In the genomic region with DNA sequence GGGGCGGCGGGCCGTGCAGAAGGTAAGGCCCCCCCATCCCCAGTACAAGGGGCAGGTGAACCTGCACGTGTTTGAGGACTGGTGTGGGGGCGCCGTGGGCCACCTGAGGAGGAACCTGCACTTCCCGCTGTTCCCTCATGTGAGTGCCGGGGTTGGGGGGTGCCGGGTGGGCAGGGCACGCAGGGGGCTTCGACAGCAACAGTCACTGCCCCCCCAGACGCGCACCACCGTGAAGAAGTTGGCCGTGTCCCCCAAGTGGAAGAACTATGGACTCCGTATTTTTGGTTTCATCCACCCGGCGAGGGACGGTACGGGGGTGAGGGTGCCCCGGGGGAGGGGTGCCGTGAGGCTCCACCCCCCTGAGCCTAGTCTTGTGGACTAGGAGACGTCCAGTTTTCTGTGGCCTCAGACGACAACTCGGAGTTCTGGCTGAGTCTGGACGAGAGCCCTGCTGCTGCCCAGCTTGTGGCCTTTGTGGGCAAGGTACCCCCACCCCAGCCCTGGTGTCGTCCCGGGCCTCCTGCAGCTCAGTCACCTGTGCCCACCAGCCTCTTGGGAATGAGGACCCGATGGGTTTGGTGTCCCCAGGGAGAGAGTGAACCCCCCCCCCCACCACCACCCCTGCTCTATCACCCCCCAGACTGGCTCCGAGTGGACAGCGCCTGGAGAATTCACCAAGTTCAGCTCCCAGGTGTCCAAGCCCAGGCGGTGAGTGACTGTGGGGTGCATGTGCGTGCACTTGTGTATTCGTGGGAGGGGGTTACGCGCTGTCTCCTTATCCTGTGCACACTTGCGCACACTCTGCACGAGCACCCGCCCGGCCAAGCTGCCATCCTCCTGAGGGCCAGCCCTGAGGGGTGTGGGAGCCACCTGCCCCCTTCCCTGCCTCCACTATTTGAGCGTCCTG, we compare ENCODE assay signal across 24 cellular contexts. TPM values are rescaled to one million over a fixed set of nuclear protein-coding genes. Genes with fewer than 3 reads are reported as not detected.
DNase-seq lines count a peak whose midpoint lies in the region; ATAC-seq and TF ChIP-seq lines count a peak whose summit lies in the region.
"Had no signal": no experiment of that assay in that cellular context is flagged by ENCODE, and none has a peak within 500 bp of the region (broad histone marks: within the 10 kb centered on the region; RNA-seq: fewer than 3 reads in every experiment).

No MANE protein-coding gene starts in this region.

- H3K27me3 Mint-ChIP-seq in stimulated activated naive B cell treated with anti-CD40 and anti-IgM and Interleukin-4, amounts not matched to agents 10 μg/mL and 1 μg/mL and 100 μg/mL, for 72 hours: peaks cover 34 to 40% of the 10 kb centered on the region in 2 donors

- H3K4me2 ChIP-seq in trophoblast cell (ENCODE audit: low read length): no peak overlapping the region
- H3K4me2 ChIP-seq: A549 had no signal

- H2BK5ac ChIP-seq in trophoblast cell (ENCODE audit: low read depth, low read length, poor library complexity): no peak overlapping the region

- H3K18ac ChIP-seq in trophoblast cell (ENCODE audit: low read length): peak overlapping the region; percentile 38

- H3K9me3 ChIP-seq in HEK293 (ENCODE audit: control insufficient read depth, insufficient read depth, low read depth, low read length) (no peaks in the 10 kb centered on the region), trophoblast cell (ENCODE audit: insufficient read depth, low read depth, low read length) (no peaks in the 10 kb centered on the region), uterus (no peaks in the 10 kb centered on the region)
- H3K9me3 ChIP-seq: A549 had no signal

- H3K9ac ChIP-seq in trophoblast cell (ENCODE audit: low read length): no peak overlapping the region
- H3K9ac ChIP-seq: BLaER1 treated with 17β-estradiol and CSF1 and Interleukin-3, amounts not matched to agents 10 nM and 100 nM had no signal

- peaks cover 4% of the 10 kb centered on the region for H3K79me1 ChIP-seq in trophoblast cell (ENCODE audit: low read length)

- peak; percentile 16 for DNase-seq in epidermal melanocyte (ENCODE audit: insufficient read length, low spot score)
- no peak for DNase-seq in trophoblast cell
- no peak for DNase-seq in mucosa of gallbladder (ENCODE audit: low spot score)
- no peak for DNase-seq in NCI-H748 (lab: John Stamatoyannopoulos, UW; ENCODE audit: unreplicated experiment)
- DNase-seq in stimulated activated naive B cell treated with anti-CD40 and anti-IgM and Interleukin-4, amounts not matched to agents 10 μg/mL and 1 μg/mL and 100 μg/mL, for 72 hours: no peak
- no peak for DNase-seq in uterus
- DNase-seq: AML-193; CD4-positive, alpha-beta T cell; DMS53; GOT3; HCEC 1CT; Karpas-422; NCI-H1105; NCI-H1436 treated with DMSO at 0.1 percent for 48 hours; NCI-H187 treated with DMSO at 0.1 percent for 48 hours; NCI-H524; NCI-H82; NK-92 treated with Interleukin-12 subunit alpha and Interleukin-12 subunit beta, amount 100 ng/mL, for 24 hours; PC-3; SHP77 had no signal

- H2AK5ac ChIP-seq in trophoblast cell (ENCODE audit: low read length): no peak overlapping the region

- POLR2A ChIA-PET in HEK293 (lab: Yijun Ruan, JAX): no interaction called here

- no peak overlapping the region for H3K23ac ChIP-seq in trophoblast cell (ENCODE audit: low read length)

- H3K4ac ChIP-seq in trophoblast cell (ENCODE audit: low read depth, low read length): no peak overlapping the region

- H2BK120ac ChIP-seq in trophoblast cell (ENCODE audit: insufficient read depth, low read length, poor library complexity): no peak overlapping the region

- H3K27ac Mint-ChIP-seq in stimulated activated naive B cell treated with anti-CD40 and anti-IgM and Interleukin-4, amounts not matched to agents 10 μg/mL and 1 μg/mL and 100 μg/mL, for 72 hours: no peak overlapping the region
- H3K27ac Mint-ChIP-seq: CD4-positive, alpha-beta T cell had no signal

- H3K4me1 ChIP-seq in HEK293 (ENCODE audit: control insufficient read depth, insufficient read depth, low read length) (no peaks in the 10 kb centered on the region), trophoblast cell (ENCODE audit: control insufficient read depth in 1 of 2, insufficient read depth in 2 of 2, low read length in 2 of 2) (peaks cover 13 to 16% of the 10 kb centered on the region in 2 experiments), uterus (no peaks in the 10 kb centered on the region)

- H3K4me3 ChIP-seq in HEK293 (ENCODE audit: low read depth, low read length): no peak overlapping the region
- no peak overlapping the region for H3K4me3 ChIP-seq in trophoblast cell (ENCODE audit: low read depth, low read length)
- no peak overlapping the region for H3K4me3 ChIP-seq in uterus
- H3K4me3 ChIP-seq: A549; BLaER1 treated with 17β-estradiol and CSF1 and Interleukin-3, amounts not matched to agents 10 nM and 100 nM had no signal

- H3K27me3 ChIP-seq in trophoblast cell (ENCODE audit: insufficient read depth, low read length): no peaks in the 10 kb centered on the region
- H3K27me3 ChIP-seq in uterus: no peaks in the 10 kb centered on the region

- no peak overlapping the region for H3K4me3 Mint-ChIP-seq in stimulated activated naive B cell treated with anti-CD40 and anti-IgM and Interleukin-4, amounts not matched to agents 10 μg/mL and 1 μg/mL and 100 μg/mL, for 72 hours
- H3K4me3 Mint-ChIP-seq: CD4-positive, alpha-beta T cell had no signal

- WGBS in trophoblast cell (ENCODE audit: extremely low coverage, insufficient coverage, insufficient read length): no CpG with 5 or more reads among the region's 41 CpGs

- CTCF ChIA-PET in HEK293 (lab: Yijun Ruan, JAX): no interaction called here

- H3K14ac ChIP-seq in trophoblast cell (ENCODE audit: low read length): no peak overlapping the region

- H3K79me2 ChIP-seq in trophoblast cell (ENCODE audit: control insufficient read depth, insufficient read depth, low read length, poor library complexity): no peaks in the 10 kb centered on the region

- TF ChIP-seq CTCF in HEK293 (tag by site-specific recombination; IDR thresholded peaks at IDR 0.05) (no peak), uterus (IDR thresholded peaks at IDR 0.05) (no peak)

- no peak overlapping the region for H4K12ac ChIP-seq in trophoblast cell (ENCODE audit: low read depth, low read length)

- H3K27ac ChIP-seq in HEK293 (ENCODE audit: extremely low read depth, low read depth, low read length) (no peak overlapping the region), angular gyrus (ENCODE audit: low read depth, low read length) (peak overlapping the region; percentile 85), trophoblast cell (ENCODE audit: low read depth, low read length) (no peak overlapping the region), uterus (no peak overlapping the region)
- H3K27ac ChIP-seq: A549; BLaER1 treated with 17β-estradiol and CSF1 and Interleukin-3, amounts not matched to agents 10 nM and 100 nM had no signal

- ATAC-seq in stimulated activated naive B cell treated with anti-CD40 and anti-IgM and Interleukin-4, amounts not matched to agents 10 μg/mL and 1 μg/mL and 100 μg/mL, for 72 hours (replicated peaks): no peak
- ATAC-seq: A549, PC-3 had no signal

- H4K91ac ChIP-seq in trophoblast cell (ENCODE audit: low read depth, low read length): no peak overlapping the region

- H4K8ac ChIP-seq in trophoblast cell (ENCODE audit: low read depth, low read length): no peak overlapping the region

- H3K36me3 ChIP-seq in HEK293 (ENCODE audit: control insufficient read depth in 2 of 2, insufficient read depth in 1 of 2, low read length in 2 of 2) (peaks cover 0 to 53% of the 10 kb centered on the region in 2 experiments; a peak in 1 of 3 replicates), trophoblast cell (ENCODE audit: control insufficient read depth in 1 of 2, insufficient read depth in 2 of 2, low read length in 2 of 2) (peaks cover 18 to 26% of the 10 kb centered on the region in 2 experiments), uterus (no peaks in the 10 kb centered on the region)
- H3K36me3 ChIP-seq: BLaER1 treated with 17β-estradiol and CSF1 and Interleukin-3, amounts not matched to agents 10 nM and 100 nM had no signal

- no peak overlapping the region for H2AFZ ChIP-seq in trophoblast cell (ENCODE audit: insufficient read depth, low read length, poor library complexity)

- no peaks in the 10 kb centered on the region for H3K9me3 Mint-ChIP-seq in stimulated activated naive B cell treated with anti-CD40 and anti-IgM and Interleukin-4, amounts not matched to agents 10 μg/mL and 1 μg/mL and 100 μg/mL, for 72 hours

- no peak for TF ChIP-seq POLR2A in uterus (IDR thresholded peaks at IDR 0.05)

- intact Hi-C loops in uterus (cut with DNase I; ENCODE audit: low total_unique reads): loop anchor here (10.0 kb wide), 1 partner anchor 168 kb away; the partner anchor contains the start of genes BET1L and RIC8A

- H3K36me3 Mint-ChIP-seq in stimulated activated naive B cell treated with anti-CD40 and anti-IgM and Interleukin-4, amounts not matched to agents 10 μg/mL and 1 μg/mL and 100 μg/mL, for 72 hours: peaks cover 0 to 2% of the 10 kb centered on the region in 2 donors

- peaks cover 5 to 20% of the 10 kb centered on the region in 2 donors for H3K4me1 Mint-ChIP-seq in stimulated activated naive B cell treated with anti-CD40 and anti-IgM and Interleukin-4, amounts not matched to agents 10 μg/mL and 1 μg/mL and 100 μg/mL, for 72 hours

- peak overlapping the region; percentile 55 for H2BK12ac ChIP-seq in trophoblast cell (ENCODE audit: low read length)

TF ChIP-seq in HEK293, 187 proteins besides CTCF, POLR2A, EP300 and RAD21 (continues in another document):
- no peak for TF ChIP-seq ZNF624 (tag by site-specific recombination; IDR thresholded peaks at IDR 0.05)

RNA-seq across cellular contexts. Expression of gene B4GALNT4, which starts 3.8 kb away (rescaled TPM):
- 18.4 and 19.5 TPM in 2 replicates for polyA plus RNA-seq in trophoblast cell (2013)
- total RNA-seq in mucosa of gallbladder (3.4 TPM), uterus (10 to 100 TPM in 2 of 4 donors, 1 to 10 TPM in 2; 1.8 to 39.7 (median 19.9) TPM)

RNA-seq across cellular contexts. Expression of gene PKP3, which starts 20.9 kb away (rescaled TPM):
- polyA plus RNA-seq in trophoblast cell (2013): 44.7 and 45.2 TPM in 2 replicates
- 70.8 TPM for total RNA-seq in mucosa of gallbladder
- total RNA-seq in uterus: 1 to 10 TPM in 2 of 4 donors, under 1 TPM in 1, not detected in 1; 0.46 to 5.1 (median 1.5) TPM

RNA-seq across cellular contexts. Expression of gene SIGIRR, which starts 41.7 kb away (rescaled TPM):
- polyA plus RNA-seq in trophoblast cell (2013): 49.3 and 51.6 TPM in 2 replicates
- total RNA-seq in mucosa of gallbladder (152 TPM), uterus (10 to 100 TPM; 13.3 to 61.5 (median 38.4) TPM)

RNA-seq across cellular contexts. Expression of gene IFITM3, which starts 52.4 kb away (rescaled TPM):
- polyA plus RNA-seq in trophoblast cell (2013): 267 and 298 TPM in 2 replicates
- total RNA-seq in mucosa of gallbladder (246 TPM), uterus (1,000 to 10,000 TPM in 1 of 4 donors, 100 to 1,000 TPM in 2, 10 to 100 TPM in 1; 22.2 to 1,343 (median 242) TPM)

RNA-seq across cellular contexts. Expression of gene IFITM1, which starts 59.2 kb away (rescaled TPM):
- polyA plus RNA-seq in trophoblast cell (2013): 84.5 and 88.4 TPM in 2 replicates
- total RNA-seq in mucosa of gallbladder (55.4 TPM), uterus (100 to 1,000 TPM in 2 of 4 donors, 10 to 100 TPM in 2; 13.4 to 672 (median 239) TPM)

Comparison
In these comparisons a context has a peak if more than half of its experiments do, and no peak if none do; other contexts are left out.
1. RNA of gene PKP3, which starts 20.9 kb away (total RNA-seq): 70.8 TPM in mucosa of gallbladder (single experiment); 0.46 to 5.1 TPM in uterus; every median in the first group is over 10 times any median in the second.